Comparison of ENCODE assay signal across 20 cellular contexts in the genomic region with DNA sequence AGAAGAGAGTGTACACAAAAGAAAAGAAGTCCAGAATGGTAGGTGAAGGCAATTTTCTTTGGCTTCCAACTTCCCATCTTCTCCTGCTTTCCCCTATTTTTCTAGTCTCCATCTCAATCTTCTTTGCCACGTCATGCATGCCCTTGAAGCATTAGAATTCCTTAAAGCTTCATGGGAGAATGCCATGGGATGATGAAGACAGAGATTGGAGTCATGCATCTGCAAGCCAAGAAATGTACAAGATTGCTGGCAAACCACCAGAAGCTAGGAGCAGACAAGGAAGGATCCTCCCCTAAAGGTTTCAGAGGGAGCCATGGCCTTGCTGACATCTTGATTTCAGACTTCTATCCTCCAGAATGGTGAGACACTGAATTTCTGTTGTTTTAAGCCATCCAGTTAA.
DNase-seq lines count a peak whose midpoint lies in the region; ATAC-seq and TF ChIP-seq lines count a peak whose summit lies in the region.
"Had no signal": no experiment of that assay in that cellular context is flagged by ENCODE, and none has a peak within 500 bp of the region (broad histone marks: within the 10 kb centered on the region; RNA-seq: fewer than 3 reads in every experiment).

No MANE protein-coding gene starts in this region.

- no peaks in the 10 kb centered on the region for H3K36me3 ChIP-seq in osteoblast (ENCODE audit: insufficient read depth, low read length)

- no peak overlapping the region for H3K4me2 ChIP-seq in osteoblast (ENCODE audit: insufficient read depth, low read length)

- no peaks in the 10 kb centered on the region for H3K79me2 ChIP-seq in osteoblast (ENCODE audit: insufficient read depth, low read length)

- ATAC-seq in GM18909 (IDR thresholded peaks at IDR 0.05; ENCODE audit: poor library complexity, unreplicated experiment) = no peak

- H3K4me3 ChIP-seq in cardiac fibroblast (replicated peaks in 1 of 2; ENCODE audit: low read depth in 2 of 2, low read length in 2 of 2) = no peak overlapping the region
- H3K4me3 ChIP-seq in osteoblast (ENCODE audit: insufficient read depth, low read length) = no peak overlapping the region

- peak; percentile 85 for DNase-seq in AG09319 (ENCODE audit: extremely low read depth, low read depth)
- DNase-seq in HFFc6 = peak; percentile 10
- DNase-seq in cardiac fibroblast (ENCODE audit: low read depth in 2 of 2) = peak; percentile 11 to 17
- no peak for DNase-seq in osteoblast (ENCODE audit: insufficient read length, low spot score, missing footprints)
- no peak for DNase-seq in G401 (ENCODE audit: low spot score)
- DNase-seq in HT-29 (ENCODE audit: low spot score) = no peak
- DNase-seq in nucleus accumbens (lab: John Stamatoyannopoulos, UW) = no peak
- DNase-seq: Caco-2; CD4-positive, CD25-positive, alpha-beta regulatory T cell; DMS153; Kasumi-1; MV-4-11; NCI-H1417 treated with DMSO at 0.1 percent for 48 hours; NCI-H1930; NCI-H2171; NCI-H69; RPMI8226 had no signal

- H3K27ac Mint-ChIP-seq in HFFc6 = no peak overlapping the region
- H3K27ac Mint-ChIP-seq: B cell; CD4-positive, CD25-positive, alpha-beta regulatory T cell; IgD-negative memory B cell had no signal

- H4K20me1 ChIP-seq in osteoblast (ENCODE audit: insufficient read depth, low read length) = no peaks in the 10 kb centered on the region

- H3K4me3 Mint-ChIP-seq in HFFc6 = no peak overlapping the region
- H3K4me3 Mint-ChIP-seq: B cell; CD4-positive, CD25-positive, alpha-beta regulatory T cell; IgD-negative memory B cell had no signal

- H2AFZ ChIP-seq in osteoblast (ENCODE audit: low read length) = no peak overlapping the region

- peaks cover 8% of the 10 kb centered on the region for H3K4me1 ChIP-seq in osteoblast (ENCODE audit: insufficient read depth, low read length)
- H3K4me1 ChIP-seq: Caco-2 had no signal

- no peaks in the 10 kb centered on the region for H3K4me1 Mint-ChIP-seq in HFFc6 (ENCODE audit: low read depth)
- H3K4me1 Mint-ChIP-seq: B cell; CD4-positive, CD25-positive, alpha-beta regulatory T cell; IgD-negative memory B cell had no signal

- in situ Hi-C loops in G401 (cut with HindIII; ENCODE audit: low sequenced_read_pairs) = no loop called here

- TF ChIP-seq CTCF in AG09319 (IDR thresholded peaks at IDR 0.05; ENCODE audit: low read depth, low read length) = no peak
- TF ChIP-seq CTCF in HFFc6 (IDR thresholded peaks at IDR 0.05) = no peak
- TF ChIP-seq CTCF in cardiac fibroblast (IDR thresholded peaks at IDR 0.05; ENCODE audit: low read depth, low read length) = no peak
- no peak for TF ChIP-seq CTCF in osteoblast (IDR thresholded peaks at IDR 0.05; ENCODE audit: extremely low read depth, low read depth, low read length)

- peaks cover 7% of the 10 kb centered on the region; the same call in 1 of the 2 replicates for H3K36me3 Mint-ChIP-seq in HFFc6 (ENCODE audit: low read depth)
- H3K36me3 Mint-ChIP-seq: CD4-positive, CD25-positive, alpha-beta regulatory T cell; IgD-negative memory B cell had no signal

- no peaks in the 10 kb centered on the region for H3K9me3 ChIP-seq in osteoblast (ENCODE audit: low read depth, low read length)
- H3K9me3 ChIP-seq: Caco-2 had no signal

- peaks cover 3% of the 10 kb centered on the region; the same call in 1 of the 2 replicates for H3K27me3 Mint-ChIP-seq in HFFc6 (ENCODE audit: insufficient read depth)
- H3K27me3 Mint-ChIP-seq: CD4-positive, CD25-positive, alpha-beta regulatory T cell had no signal

- H3K27ac ChIP-seq in osteoblast (ENCODE audit: low read depth, low read length) = peak overlapping the region; percentile 17

- H3K9me3 Mint-ChIP-seq in HFFc6 = peaks cover 45% of the 10 kb centered on the region

- no peaks in the 10 kb centered on the region for H3K27me3 ChIP-seq in osteoblast (ENCODE audit: insufficient read depth, low read length)

Comparison
In these comparisons a context has a peak if more than half of its experiments do, and no peak if none do; other contexts are left out.
1. DNase-seq: peak in AG09319 (single experiment), HFFc6 (single experiment) and cardiac fibroblast (2 of 2); none in osteoblast (single experiment), G401 (single experiment), HT-29 (single experiment) and nucleus accumbens (0 of 56).